10 cellular contexts compared by ENCODE assay signal in genomic region chrX:153642655-153643430, GRCh38. TPM values are rescaled to one million over a fixed set of nuclear protein-coding genes. Genes with fewer than 3 reads are reported as not detected.
DNase-seq lines count a peak whose midpoint lies in the region; ATAC-seq and TF ChIP-seq lines count a peak whose summit lies in the region.
"Had no signal": no experiment of that assay in that cellular context is flagged by ENCODE, and none has a peak within 500 bp of the region (broad histone marks: within the 10 kb centered on the region; RNA-seq: fewer than 3 reads in every experiment).

No MANE protein-coding gene starts in this region.

- H3K36me3 Mint-ChIP-seq in CD4-positive, alpha-beta T cell (ENCODE audit: low read depth), result no peaks in the 10 kb centered on the region
- H3K36me3 Mint-ChIP-seq in activated B cell treated with CpG ODN at 0.5 μM for 24 hours (ENCODE audit: low read depth) (no peaks in the 10 kb centered on the region), mesothelial cell of epicardium (no peaks in the 10 kb centered on the region)

- POLR2A ChIA-PET in CD4-positive, alpha-beta T cell (lab: Charles Lee), result no interaction called here
- POLR2A ChIA-PET in activated B cell treated with CpG ODN at 0.5 μM for 24 hours (lab: Charles Lee), result no interaction called here

- no peak for ATAC-seq in CD4-positive, alpha-beta T cell (ENCODE audit: poor library complexity)
- ATAC-seq in activated B cell treated with CpG ODN at 0.5 μM for 24 hours (ENCODE audit: low read depth) (no peak), HG03442 (IDR thresholded peaks at IDR 0.05; ENCODE audit: unreplicated experiment) (no peak)

- peaks cover 37% of the 10 kb centered on the region for H3K27me3 ChIP-seq in CD4-positive, alpha-beta T cell (ENCODE audit: control insufficient read depth, insufficient read depth, low read length)

- H3K27ac Mint-ChIP-seq in CD4-positive, alpha-beta T cell, result no peak overlapping the region
- no peak overlapping the region for H3K27ac Mint-ChIP-seq in activated B cell treated with CpG ODN at 0.5 μM for 24 hours
- H3K27ac Mint-ChIP-seq in mesothelial cell of epicardium, result no peak overlapping the region

- CTCF ChIA-PET in CD4-positive, alpha-beta T cell (lab: Charles Lee), result interaction anchor here (1.0 kb wide), 1 partner anchor 88 kb away, joined by 3 read pairs; no protein-coding TSS in a partner anchor
- CTCF ChIA-PET in activated B cell treated with CpG ODN at 0.5 μM for 24 hours (lab: Charles Lee), result interaction anchor here (1.3 kb wide), 1 partner anchor 25 kb away, joined by 3 read pairs; no protein-coding TSS in a partner anchor

- no peaks in the 10 kb centered on the region for H3K9me3 Mint-ChIP-seq in CD4-positive, alpha-beta T cell
- H3K9me3 Mint-ChIP-seq in activated B cell treated with CpG ODN at 0.5 μM for 24 hours, result no peaks in the 10 kb centered on the region
- H3K9me3 Mint-ChIP-seq in mesothelial cell of epicardium, result peaks cover 3% of the 10 kb centered on the region

- TF ChIP-seq CTCF in CD4-positive, alpha-beta T cell (IDR thresholded peaks at IDR 0.05), result no peak
- TF ChIP-seq CTCF in activated B cell treated with CpG ODN at 0.5 μM for 24 hours (IDR thresholded peaks at IDR 0.05) (no peak), mesothelial cell of epicardium (IDR thresholded peaks at IDR 0.05; ENCODE audit: unreplicated experiment) (no peak)

- peak in 2 of 3 experiments; percentile 13 to 24 for DNase-seq in NCI-H1417 (lab: John Stamatoyannopoulos, UW)
- no peak for DNase-seq in NCI-H1417 treated with DMSO at 0.1 percent for 48 hours (lab: John Stamatoyannopoulos, UW)
- DNase-seq in CD4-positive, alpha-beta T cell, result no peak
- no peak for DNase-seq in activated B cell treated with CpG ODN at 0.5 μM for 24 hours
- no peak for DNase-seq in mesothelial cell of epicardium (ENCODE audit: low spot score in 2 of 2, unreplicated experiment in 2 of 2)
- DNase-seq in NCI-H1436 (lab: John Stamatoyannopoulos, UW), result no peak
- no peak for DNase-seq in SHP77 treated with DMSO at 0.1 percent for 48 hours (lab: John Stamatoyannopoulos, UW)

- peaks cover 5% of the 10 kb centered on the region for H3K4me1 Mint-ChIP-seq in CD4-positive, alpha-beta T cell (ENCODE audit: low read depth)
- H3K4me1 Mint-ChIP-seq in activated B cell treated with CpG ODN at 0.5 μM for 24 hours (peaks cover 15% of the 10 kb centered on the region), mesothelial cell of epicardium (peaks cover 12% of the 10 kb centered on the region)

- intact Hi-C loops in CD4-positive, alpha-beta T cell (cut with DNase I, micrococcal nuclease), result no loop called here
- intact Hi-C loops in activated B cell treated with CpG ODN at 0.5 μM for 24 hours (cut with micrococcal nuclease), result loop anchor here (10.0 kb wide), 1 partner anchor 48 kb away; the partner anchor contains the start of gene CCNQ

- H3K4me3 Mint-ChIP-seq in CD4-positive, alpha-beta T cell, result peak overlapping the region; percentile 42
- H3K4me3 Mint-ChIP-seq in activated B cell treated with CpG ODN at 0.5 μM for 24 hours, result peak overlapping the region; percentile 63
- H3K4me3 Mint-ChIP-seq in mesothelial cell of epicardium, result peak overlapping the region; percentile 54

- H3K9me3 ChIP-seq in CD4-positive, alpha-beta T cell (ENCODE audit: control insufficient read depth, low read length), result no peaks in the 10 kb centered on the region

- no peak overlapping the region for H3K27ac ChIP-seq in CD4-positive, alpha-beta T cell (ENCODE audit: low read depth, low read length)
- H3K27ac ChIP-seq: RWPE1 had no signal

- peaks cover 35% of the 10 kb centered on the region for H3K27me3 Mint-ChIP-seq in CD4-positive, alpha-beta T cell
- H3K27me3 Mint-ChIP-seq in activated B cell treated with CpG ODN at 0.5 μM for 24 hours (peaks cover 15% of the 10 kb centered on the region), mesothelial cell of epicardium (ENCODE audit: low read depth) (peaks cover 60% of the 10 kb centered on the region)

RNA-seq across cellular contexts. Expression of gene DUSP9, which starts 4.2 kb away (rescaled TPM):
- not detected for total RNA-seq in CD4-positive, alpha-beta T cell
- 0.10 TPM in 1 of 2 replicates, not detected in the other for total RNA-seq in activated B cell treated with CpG ODN at 0.5 μM for 24 hours
- 3.5 to 4.2 TPM (median 3.7 TPM) in 3 replicates for total RNA-seq in mesothelial cell of epicardium

RNA-seq across cellular contexts. Expression of gene PNCK, which starts 30.8 kb away (rescaled TPM):
- total RNA-seq in CD4-positive, alpha-beta T cell, result 1 to 10 TPM in 1 of 2 experiments, under 1 TPM in 1; 0.70 to 1.0 TPM
- total RNA-seq in activated B cell treated with CpG ODN at 0.5 μM for 24 hours, result not detected in 2 replicates
- total RNA-seq in mesothelial cell of epicardium, result 28.2 to 35.1 TPM (median 28.5 TPM) in 3 replicates
- total RNA-seq: G401 had no signal

RNA-seq across cellular contexts. Expression of gene CCNQ, which starts 43.9 kb away (rescaled TPM):
- total RNA-seq in CD4-positive, alpha-beta T cell, result 10 to 100 TPM; 13.9 to 14.1 TPM
- total RNA-seq in activated B cell treated with CpG ODN at 0.5 μM for 24 hours (25.3 and 25.8 TPM in 2 replicates), mesothelial cell of epicardium (17.2 to 19.1 TPM (median 17.3 TPM) in 3 replicates)

RNA-seq across cellular contexts. Expression of gene SLC6A8, which starts 44.9 kb away (rescaled TPM):
- total RNA-seq in CD4-positive, alpha-beta T cell, result under 1 TPM; 0.42 to 0.71 TPM
- total RNA-seq in activated B cell treated with CpG ODN at 0.5 μM for 24 hours, result 0.81 and 1.2 TPM in 2 replicates
- 65.3 to 68.0 TPM (median 65.6 TPM) in 3 replicates for total RNA-seq in mesothelial cell of epicardium

Comparison
In these comparisons a context has a peak if more than half of its experiments do, and no peak if none do; other contexts are left out.
1. DNase-seq: peak in NCI-H1417 (2 of 3); none in NCI-H1417 treated with DMSO at 0.1 percent for 48 hours (single experiment), CD4-positive, alpha-beta T cell (0 of 10), activated B cell treated with CpG ODN at 0.5 μM for 24 hours (single experiment), mesothelial cell of epicardium (0 of 2), NCI-H1436 (single experiment) and SHP77 treated with DMSO at 0.1 percent for 48 hours (single experiment).
2. RNA of gene PNCK, which starts 30.8 kb away (total RNA-seq): 28.2 to 35.1 TPM in mesothelial cell of epicardium; 0.70 to 1.0 TPM in CD4-positive, alpha-beta T cell and not detected in activated B cell treated with CpG ODN at 0.5 μM for 24 hours; every median in the first group is over 10 times any median in the second.
3. Peak in every context shown above with its lines, with median percentiles within 50 percentile points of each other: H3K4me3 Mint-ChIP-seq.